Comparison of ENCODE assay signal across 8 cellular contexts in the genomic region with DNA sequence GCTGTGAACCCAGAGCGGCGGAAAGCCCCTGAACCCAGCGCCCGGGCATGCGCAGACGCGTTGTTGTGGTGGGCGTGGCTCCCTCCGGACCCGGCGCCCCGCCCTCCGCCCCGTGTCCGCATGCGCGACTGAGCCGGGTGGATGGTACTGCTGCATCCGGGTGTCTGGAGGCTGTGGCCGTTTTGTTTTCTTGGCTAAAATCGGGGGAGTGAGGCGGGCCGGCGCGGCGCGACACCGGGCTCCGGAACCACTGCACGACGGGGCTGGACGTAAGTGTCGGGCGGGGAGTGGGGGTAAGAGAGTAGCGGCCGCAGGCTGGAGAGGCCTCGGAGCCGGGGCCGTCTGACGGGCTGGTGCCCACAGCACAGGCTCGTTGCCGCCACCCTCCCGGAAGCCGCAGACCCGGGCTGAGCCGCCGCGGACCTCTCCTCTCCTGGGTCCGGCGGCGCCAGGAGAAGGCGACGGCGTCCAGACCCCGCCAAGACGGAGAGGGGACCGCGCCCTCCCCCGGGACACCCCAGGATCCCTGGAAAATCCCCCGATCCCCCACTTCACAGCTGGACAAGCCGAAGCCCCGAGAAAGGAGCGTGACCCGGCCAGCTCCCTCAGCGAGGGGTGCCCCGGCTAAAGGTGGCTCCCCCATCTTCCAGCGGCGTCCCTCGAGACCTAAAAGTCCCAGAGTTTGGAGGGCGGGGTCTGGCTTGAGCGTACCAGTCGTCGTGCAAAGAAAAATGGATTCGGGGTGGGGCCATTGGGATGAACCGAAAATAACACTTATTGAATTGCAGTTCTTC. TPM values are rescaled to one million over a fixed set of nuclear protein-coding genes. Genes with fewer than 3 reads are reported as not detected.
DNase-seq lines count a peak whose midpoint lies in the region; ATAC-seq and TF ChIP-seq lines count a peak whose summit lies in the region.

A gene (plus strand): TSS at position 147 of the 794 bp plus-strand sequence. CDS start 2,153 bp downstream, outside the sequence.

- H2AFZ ChIP-seq in GM23338: peak within 1 kb of the TSS; percentile 85; the same call in 1 of the 2 replicates

- TF ChIP-seq CTCF in GM23338 (conservative IDR thresholded peaks at IDR 0.05; ENCODE audit: low read depth in 2 of 2): no peak

- H3K36me3 Mint-ChIP-seq in GM23338 (ENCODE audit: low read depth): peaks cover 9% of the 10 kb centered on the region
- peaks cover 4% of the 10 kb centered on the region for H3K36me3 Mint-ChIP-seq in natural killer cell treated with Interleukin-12 subunit alpha and Interleukin-12 subunit beta and Interleukin-15 and Interleukin-18, amount 100 ng/mL, for 72 hours
- peaks cover 16% of the 10 kb centered on the region for H3K36me3 Mint-ChIP-seq in stimulated activated naive CD8-positive, alpha-beta T cell treated with anti-CD3 and anti-CD28 coated beads, Interleukin-15, Interleukin-2, amounts not matched to agents 100 ng/mL and 50 ng/mL, for 24 hours (ENCODE audit: low read depth)

- no peaks in the 10 kb centered on the region for H3K27me3 ChIP-seq in GM23338 (ENCODE audit: insufficient read depth)

- peak within 1 kb of the TSS; percentile 87 for H3K4me2 ChIP-seq in GM23338

- peaks cover 10% of the 10 kb centered on the region; the same call in 1 of the 2 replicates for H4K20me1 ChIP-seq in GM23338 (replicated peaks; ENCODE audit: insufficient read depth)

- peak; percentile 86 for TF ChIP-seq POLR2A in Raji (IDR thresholded peaks at IDR 0.05; ENCODE audit: insufficient read depth, low read depth, low read length)

- peaks cover 6% of the 10 kb centered on the region for H3K27me3 Mint-ChIP-seq in GM23338 (ENCODE audit: insufficient read depth, low read depth, poor library complexity)
- no peaks in the 10 kb centered on the region for H3K27me3 Mint-ChIP-seq in natural killer cell treated with Interleukin-12 subunit alpha and Interleukin-12 subunit beta and Interleukin-15 and Interleukin-18, amount 100 ng/mL, for 72 hours
- H3K27me3 Mint-ChIP-seq in stimulated activated naive CD8-positive, alpha-beta T cell treated with anti-CD3 and anti-CD28 coated beads, Interleukin-15, Interleukin-2, amounts not matched to agents 100 ng/mL and 50 ng/mL, for 24 hours: no peaks in the 10 kb centered on the region

- H3K36me3 ChIP-seq in GM23338 (ENCODE audit: insufficient read depth): no peaks in the 10 kb centered on the region

- peak within 1 kb of the TSS; percentile 93 for H3K27ac Mint-ChIP-seq in GM23338
- peak within 1 kb of the TSS; percentile 85 to 88 for H3K27ac Mint-ChIP-seq in natural killer cell treated with Interleukin-12 subunit alpha and Interleukin-12 subunit beta and Interleukin-15 and Interleukin-18, amount 100 ng/mL, for 72 hours
- peak within 1 kb of the TSS; percentile 90 for H3K27ac Mint-ChIP-seq in stimulated activated naive CD8-positive, alpha-beta T cell treated with anti-CD3 and anti-CD28 coated beads, Interleukin-15, Interleukin-2, amounts not matched to agents 100 ng/mL and 50 ng/mL, for 24 hours

- H3K9me3 Mint-ChIP-seq in GM23338: no peaks in the 10 kb centered on the region
- no peaks in the 10 kb centered on the region for H3K9me3 Mint-ChIP-seq in natural killer cell treated with Interleukin-12 subunit alpha and Interleukin-12 subunit beta and Interleukin-15 and Interleukin-18, amount 100 ng/mL, for 72 hours
- no peaks in the 10 kb centered on the region for H3K9me3 Mint-ChIP-seq in stimulated activated naive CD8-positive, alpha-beta T cell treated with anti-CD3 and anti-CD28 coated beads, Interleukin-15, Interleukin-2, amounts not matched to agents 100 ng/mL and 50 ng/mL, for 24 hours

- H3K4me3 ChIP-seq in GM23338: peak within 1 kb of the TSS; percentile 98

- H3K9me2 ChIP-seq in GM23338 (ENCODE audit: insufficient read depth): no peaks in the 10 kb centered on the region

- peaks cover 46% of the 10 kb centered on the region for H3K79me2 ChIP-seq in GM23338 (replicated peaks; ENCODE audit: insufficient read depth)

- peak within 1 kb of the TSS; percentile 98 for H3K27ac ChIP-seq in GM23338 (ENCODE audit: low read depth)

- peak within 1 kb of the TSS; percentile 94 for H3K4me3 Mint-ChIP-seq in GM23338
- peak within 1 kb of the TSS; percentile 93 for H3K4me3 Mint-ChIP-seq in natural killer cell treated with Interleukin-12 subunit alpha and Interleukin-12 subunit beta and Interleukin-15 and Interleukin-18, amount 100 ng/mL, for 72 hours
- peak within 1 kb of the TSS; percentile 97 for H3K4me3 Mint-ChIP-seq in stimulated activated naive CD8-positive, alpha-beta T cell treated with anti-CD3 and anti-CD28 coated beads, Interleukin-15, Interleukin-2, amounts not matched to agents 100 ng/mL and 50 ng/mL, for 24 hours

- ATAC-seq in GM23338: peak; percentile 82
- peak; percentile 91 to 94 for ATAC-seq in natural killer cell treated with Interleukin-12 subunit alpha and Interleukin-12 subunit beta and Interleukin-15 and Interleukin-18, amount 100 ng/mL, for 72 hours

- peaks cover 19% of the 10 kb centered on the region for H3K4me1 Mint-ChIP-seq in GM23338
- peaks cover 19 to 38% of the 10 kb centered on the region in 2 donors for H3K4me1 Mint-ChIP-seq in natural killer cell treated with Interleukin-12 subunit alpha and Interleukin-12 subunit beta and Interleukin-15 and Interleukin-18, amount 100 ng/mL, for 72 hours (ENCODE audit: low read depth in 2 of 2)
- H3K4me1 Mint-ChIP-seq in stimulated activated naive CD8-positive, alpha-beta T cell treated with anti-CD3 and anti-CD28 coated beads, Interleukin-15, Interleukin-2, amounts not matched to agents 100 ng/mL and 50 ng/mL, for 24 hours (ENCODE audit: low read depth): peaks cover 36% of the 10 kb centered on the region

- peak; percentile 88 for DNase-seq in EL
- DNase-seq in GM23338 (ENCODE audit: low spot score): peak; percentile 90
- DNase-seq in LHCN-M2 (ENCODE audit: low read depth): peak; percentile 86
- peak; percentile 88 for DNase-seq in activated effector memory CD4-positive, alpha-beta T cell treated with Interleukin-2 at 50 U/mL for 16 hours
- DNase-seq in fibroblast of peridontal ligament (ENCODE audit: extremely low read depth): peak; percentile 74
- DNase-seq in natural killer cell treated with Interleukin-12 subunit alpha and Interleukin-12 subunit beta and Interleukin-15 and Interleukin-18, amount 100 ng/mL, for 72 hours (ENCODE audit: low spot score): peak; percentile 93

- peaks cover 10% of the 10 kb centered on the region for H3K4me1 ChIP-seq in GM23338 (ENCODE audit: insufficient read depth)

- peaks cover 3% of the 10 kb centered on the region for H3F3A ChIP-seq in GM23338 (replicated peaks; ENCODE audit: low read depth)

TF ChIP-seq in GM23338, 12 proteins besides CTCF, POLR2A, EP300 and RAD21 (continues in another document):
- TF ChIP-seq NANOG (IDR thresholded peaks at IDR 0.05; ENCODE audit: borderline replicate concordance): no peak
- no peak for TF ChIP-seq JUNB (IDR thresholded peaks at IDR 0.05; ENCODE audit: unreplicated experiment)
- no peak for TF ChIP-seq CREB1 (CRISPR knock-in tag; IDR thresholded peaks at IDR 0.05; ENCODE audit: low read depth)

RNA-seq across cellular contexts. Expression of the gene that starts here (rescaled TPM):
- total RNA-seq in GM23338 (2014; rRNA removed; shearing (Covaris generic)): 71.4 and 74.9 TPM in 2 replicates
- polyA plus RNA-seq in GM23338 (2016; fragmentation: Nextera tagmentation; extraction: Ambion mirVana): 181 and 189 TPM in 2 replicates
- total RNA-seq in LHCN-M2 (2014; rRNA removed): 83.0 and 94.0 TPM in 2 replicates
- polyA plus RNA-seq in LHCN-M2 (2012): 144 TPM
- total RNA-seq in natural killer cell treated with Interleukin-12 subunit alpha and Interleukin-12 subunit beta and Interleukin-15 and Interleukin-18, amount 100 ng/mL, for 72 hours: 100 to 1,000 TPM in 1 of 2 donors, 10 to 100 TPM in 1; 73.1 to 125 TPM

Comparison
In these comparisons a context has a peak if more than half of its experiments do, and no peak if none do; other contexts are left out.
1. Peak in every context shown above with its lines: DNase-seq, ATAC-seq, H3K4me3 ChIP-seq and H3K27ac ChIP-seq.